Comparison of ENCODE assay signal across 19 cellular contexts in genomic region chr11:24679686-24680318, GRCh38.
"Had no signal": no experiment of that assay in that cellular context is flagged by ENCODE, and none has a peak within 500 bp of the region (broad histone marks: within the 10 kb centered on the region; RNA-seq: fewer than 3 reads in every experiment).

No MANE protein-coding gene starts in this region.

- DNase-seq: activated B cell treated with CpG ODN at 0.5 μM for 24 hours; activated CD4-positive, alpha-beta T cell treated with anti-CD3 and anti-CD28 coated beads for 48 hours; activated CD8-positive, alpha-beta memory T cell treated with anti-CD3 and anti-CD28 coated beads, Interleukin-2, amount 50 U/mL, for 4 hours; activated CD8-positive, alpha-beta T cell treated with anti-CD3 and anti-CD28 coated beads, Interleukin-2, amount 10 ng/mL, durations not matched to agents 7 days and 5 days; activated gamma-delta T cell; activated T-cell treated with anti-CD3 and anti-CD28 coated beads, Interleukin-2, amount 50 U/mL, for 72 hours; amygdala; effector memory CD4-positive, alpha-beta T cell; head of caudate nucleus; left lung; mucosa of descending colon; naive thymus-derived CD4-positive, alpha-beta T cell; nucleus accumbens; stimulated activated CD4-positive, alpha-beta T cell treated with anti-CD3 and anti-CD28 coated beads, Interleukin-4, amount 100 ng/mL, for 1 hour; stimulated activated naive B cell treated with anti-CD40 and anti-IgM and Interleukin-4, amounts not matched to agents 10 μg/mL and 1 μg/mL and 100 μg/mL, for 72 hours; SW 1271 had no signal

- H3K4me1 ChIP-seq: left lung, right atrium auricular region, tibial nerve had no signal

- ATAC-seq: activated CD8-positive, alpha-beta T cell treated with anti-CD3 and anti-CD28 coated beads, Interleukin-2, amount 10 ng/mL, durations not matched to agents 7 days and 5 days; activated naive CD4-positive, alpha-beta T cell treated with anti-CD3 and anti-CD28 coated beads, Interleukin-2, amount 50 U/mL, for 72 hours; activated T-cell treated with anti-CD3 and anti-CD28 coated beads, Interleukin-2, amount 50 U/mL, for 72 hours; left lung; mucosa of descending colon; naive thymus-derived CD4-positive, alpha-beta T cell; stimulated activated naive B cell treated with anti-CD40 and anti-IgM and Interleukin-4, amounts not matched to agents 10 μg/mL and 1 μg/mL and 100 μg/mL, for 72 hours had no signal

- H3K27ac ChIP-seq: left lung, right atrium auricular region, tibial nerve had no signal

- H3K4me3 ChIP-seq: left lung, mucosa of descending colon, right atrium auricular region, tibial nerve had no signal

- H3K36me3 ChIP-seq: left lung, right atrium auricular region, tibial nerve had no signal

- H3K27me3 ChIP-seq: left lung, right atrium auricular region, tibial nerve had no signal

- H3K9me3 ChIP-seq: left lung, mucosa of descending colon, right atrium auricular region, tibial nerve had no signal
